ENCODE assay signal across 22 cellular contexts in the genomic region with DNA sequence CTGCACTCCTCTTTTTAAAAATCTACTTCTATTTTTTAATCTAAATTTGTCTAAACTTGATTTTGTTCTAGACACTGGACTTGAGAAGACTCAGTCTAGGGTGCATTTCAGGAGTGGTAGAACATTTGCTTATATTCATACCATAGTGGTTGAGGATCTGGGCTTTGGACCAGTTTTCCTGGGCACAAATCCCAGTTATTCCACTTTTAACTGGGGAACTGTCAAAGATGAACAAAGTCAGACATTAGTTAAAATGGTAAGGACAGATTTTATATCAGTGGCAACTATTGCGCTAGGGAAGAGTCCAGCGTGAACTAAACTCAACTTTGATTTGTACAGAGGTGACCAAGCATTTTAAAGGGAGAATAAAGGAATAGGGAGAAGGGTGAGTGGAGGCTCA.
DNase-seq lines count a peak whose midpoint lies in the region; ATAC-seq and TF ChIP-seq lines count a peak whose summit lies in the region.
"Had no signal": no experiment of that assay in that cellular context is flagged by ENCODE, and none has a peak within 500 bp of the region (broad histone marks: within the 10 kb centered on the region; RNA-seq: fewer than 3 reads in every experiment).

No MANE protein-coding gene starts in this region.

- H3K14ac ChIP-seq in IMR-90 (replicated peaks; ENCODE audit: low read depth, low read length) = no peak overlapping the region

- TF ChIP-seq RAD21 in IMR-90 (IDR thresholded peaks at IDR 0.05; ENCODE audit: low read length) = no peak

- TF ChIP-seq POLR2A in IMR-90 (IDR thresholded peaks at IDR 0.05; ENCODE audit: low read depth, low read length) (no peak), esophagus muscularis mucosa (IDR thresholded peaks at IDR 0.05; ENCODE audit: low read depth) (no peak)

- no peak overlapping the region for H4K5ac ChIP-seq in IMR-90 (ENCODE audit: low read depth, low read length)

- no peaks in the 10 kb centered on the region; the same call in 1 of the 2 replicates for H3K36me3 ChIP-seq in IMR-90 (ENCODE audit: control insufficient read depth, insufficient read depth, low read length)
- H3K36me3 ChIP-seq in esophagus muscularis mucosa = no peaks in the 10 kb centered on the region
- no peaks in the 10 kb centered on the region for H3K36me3 ChIP-seq in muscle layer of duodenum (ENCODE audit: control insufficient read depth in 1 of 2, insufficient read depth in 2 of 2, low read length in 2 of 2)
- H3K36me3 ChIP-seq: brain microvascular endothelial cell, gastrocnemius medialis, vagina had no signal

- H3K27me3 ChIP-seq in AG04450 (ENCODE audit: control insufficient read depth, insufficient read depth, low read length) (no peaks in the 10 kb centered on the region), IMR-90 (ENCODE audit: control insufficient read depth, insufficient read depth, low read length) (no peaks in the 10 kb centered on the region), esophagus muscularis mucosa (no peaks in the 10 kb centered on the region), muscle layer of duodenum (ENCODE audit: low read depth, low read length) (no peaks in the 10 kb centered on the region)
- H3K27me3 ChIP-seq: brain microvascular endothelial cell, gastrocnemius medialis, vagina had no signal

- H3K4me1 ChIP-seq in IMR-90 (ENCODE audit: control insufficient read depth, insufficient read depth, low read length) = no peaks in the 10 kb centered on the region
- peaks cover 0 to 18% (median 14%) of the 10 kb centered on the region in 4 donors for H3K4me1 ChIP-seq in esophagus muscularis mucosa
- H3K4me1 ChIP-seq in muscle layer of duodenum (ENCODE audit: control insufficient read depth in 1 of 2, insufficient read depth in 2 of 2, low read length in 2 of 2) = peaks cover 0 to 9% of the 10 kb centered on the region in 2 donors
- H3K4me1 ChIP-seq: gastrocnemius medialis, vagina had no signal

- H4K20me1 ChIP-seq in IMR-90 (ENCODE audit: insufficient read depth, low read length) = no peaks in the 10 kb centered on the region

- H3K4me2 ChIP-seq in IMR-90 (ENCODE audit: low read depth, low read length) = no peak overlapping the region

- no peak overlapping the region for H3K9ac ChIP-seq in IMR-90 (ENCODE audit: low read depth, low read length)

- CTCF ChIA-PET in AG04450 (lab: Charles Lee) (no interaction called here), IMR-90 (lab: Yijun Ruan, JAX) (no interaction called here)

- TF ChIP-seq CTCF in AG04450 (IDR thresholded peaks at IDR 0.05; ENCODE audit: low read depth, low read length) (no peak), IMR-90 (conservative IDR thresholded peaks at IDR 0.05; ENCODE audit: low read depth, low read length) (no peak), esophagus muscularis mucosa (IDR thresholded peaks at IDR 0.05) (no peak)

- H2AK9ac ChIP-seq in IMR-90 (replicated peaks; ENCODE audit: low read depth, low read length, poor library complexity) = no peak overlapping the region

- peak overlapping the region; percentile 43 for H3K18ac ChIP-seq in IMR-90 (ENCODE audit: low read depth, low read length)

- H2AK5ac ChIP-seq in IMR-90 (ENCODE audit: low read depth, low read length) = peak overlapping the region; percentile 21; the same call in 1 of the 2 replicates

- ATAC-seq in IMR-90 (ENCODE audit: low read depth) = peak; percentile 28; the same call in 1 of the 2 replicates
- no peak for ATAC-seq in esophagus mucosa
- no peak for ATAC-seq in HG03175 (IDR thresholded peaks at IDR 0.05; ENCODE audit: unreplicated experiment)
- ATAC-seq in GM21717 (IDR thresholded peaks at IDR 0.05; ENCODE audit: unreplicated experiment) = no peak
- ATAC-seq: activated CD4-positive, CD25-positive, alpha-beta regulatory T cell treated with anti-CD3 and anti-CD28 coated beads, Interleukin-2, amount 50 U/mL, for 24 hours; gastrocnemius medialis; left ventricle myocardium superior; naive thymus-derived CD4-positive, alpha-beta T cell; stimulated activated naive CD8-positive, alpha-beta T cell treated with anti-CD3 and anti-CD28 coated beads, Interleukin-15, Interleukin-2, amounts not matched to agents 100 U/mL and 50 U/mL, for 24 hours had no signal

- no peaks in the 10 kb centered on the region for H3K9me1 ChIP-seq in IMR-90 (ENCODE audit: insufficient read depth, low read length)

- H2AFZ ChIP-seq in IMR-90 (replicated peaks; ENCODE audit: low read length, poor library complexity) = no peak overlapping the region

- H3K4me3 ChIP-seq in AG04450 (ENCODE audit: low read depth, low read length) (no peak overlapping the region), IMR-90 (ENCODE audit: insufficient read depth, low read depth, low read length) (no peak overlapping the region), esophagus muscularis mucosa (no peak overlapping the region), muscle layer of duodenum (ENCODE audit: low read depth in 1 of 2, low read length in 2 of 2) (no peak overlapping the region)
- H3K4me3 ChIP-seq: gastrocnemius medialis, vagina had no signal

- in situ Hi-C loops in IMR-90 (cut with MboI; ENCODE audit: low sequenced_read_pairs) = loop anchor here (10.0 to 25.0 kb wide), 2 partner anchors 401 to 1318 kb away; a partner anchor contains a TSS

- no peak overlapping the region for H3K56ac ChIP-seq in IMR-90 (ENCODE audit: extremely low read depth, insufficient read depth, low read length)

- no TSS peak for BruUV-seq in IMR-90 (replicated peaks; lab: Mats Ljungman, UMichigan)

- DNase-seq in AG04450 (ENCODE audit: low read depth, low spot score) (peak; percentile 24), IMR-90 (peak; percentile 74), esophagus muscularis mucosa (ENCODE audit: extremely low spot score) (no peak), NCI-H345 treated with DMSO at 0.1 percent for 48 hours (lab: John Stamatoyannopoulos, UW; ENCODE audit: unreplicated experiment) (no peak)
- DNase-seq: ACHN; activated gamma-delta T cell treated with Interleukin-2 at 50 U/mL for 16 hours; gastrocnemius medialis; GF-D8; HCEC 1CT; left ventricle myocardium superior; naive thymus-derived CD4-positive, alpha-beta T cell; NCI-H187; NCI-H446; SHP77 treated with DMSO at 0.1 percent for 48 hours; stimulated activated naive CD8-positive, alpha-beta T cell treated with anti-CD3 and anti-CD28 coated beads, Interleukin-15, Interleukin-2, amounts not matched to agents 100 U/mL and 50 U/mL, for 24 hours had no signal

- no peaks in the 10 kb centered on the region for H3K9me3 ChIP-seq in AG04450 (ENCODE audit: control insufficient read depth, insufficient read depth, low read length)
- no peaks in the 10 kb centered on the region for H3K9me3 ChIP-seq in IMR-90 (ENCODE audit: control insufficient read depth, insufficient read depth, low read length)
- no peaks in the 10 kb centered on the region for H3K9me3 ChIP-seq in esophagus muscularis mucosa
- no peaks in the 10 kb centered on the region for H3K9me3 ChIP-seq in muscle layer of duodenum (ENCODE audit: control insufficient read depth in 1 of 2, low read length in 2 of 2)
- H3K9me3 ChIP-seq: gastrocnemius medialis, vagina had no signal

- peak overlapping the region in 1 of 2 experiments; percentile 43; a peak in 1 of 4 replicates for H4K8ac ChIP-seq in IMR-90 (ENCODE audit: low read depth in 2 of 2, low read length in 2 of 2)

- dilution Hi-C loops in IMR-90 (cut with HindIII; ENCODE audit: low sequenced_read_pairs, unreplicated experiment) = loop anchor here (25.0 kb wide), 1 partner anchor 157 kb away; no protein-coding TSS in a partner anchor

- intact Hi-C loops in IMR-90 (cut with micrococcal nuclease) = loop anchor here (5.0 kb wide), 3 partner anchors 118 to 478 kb away; no protein-coding TSS in a partner anchor
- intact Hi-C loops in esophagus muscularis mucosa (cut with DNase I) = loop anchor here (5.0 kb wide), 1 partner anchor 413 kb away; no protein-coding TSS in a partner anchor

- peak overlapping the region; percentile 16; the same call in 1 of the 2 replicates for H4K91ac ChIP-seq in IMR-90 (ENCODE audit: insufficient read depth, low read depth, low read length)

- H3K79me1 ChIP-seq in IMR-90 (ENCODE audit: low read depth in 1 of 2, low read length in 2 of 2) = peaks cover 28 to 29% of the 10 kb centered on the region in 2 experiments

- POLR2A ChIA-PET in AG04450 (lab: Yijun Ruan, JAX) (no interaction called here), IMR-90 (lab: Charles Lee; ENCODE audit: unreplicated experiment) (no interaction called here)

- TF ChIP-seq EP300 in esophagus muscularis mucosa (IDR thresholded peaks at IDR 0.05) = no peak

- no peak overlapping the region for H3K23ac ChIP-seq in IMR-90 (ENCODE audit: low read depth, low read length)

- 0 out of 2 replicates have a peak overlapping the region, but pooled peaks have one; percentile 13 for H2BK20ac ChIP-seq in IMR-90 (ENCODE audit: low read depth, low read length)

- H2BK5ac ChIP-seq in IMR-90 (ENCODE audit: low read depth, low read length, poor library complexity, severe bottlenecking) = no peak overlapping the region

- peak overlapping the region; percentile 54; the same call in 1 of the 2 replicates for H3K4ac ChIP-seq in IMR-90 (ENCODE audit: low read depth, low read length)

- 100% methylated on average over 2 of the region's 2 CpGs; no CpG with 5 or more reads in 1 of the 2 experiments for WGBS in IMR-90 (ENCODE audit: extremely low coverage in 2 of 2, insufficient read length in 1 of 2), 2 experiments
- WGBS in esophagus muscularis mucosa = 63% methylated on average over 2 of the region's 2 CpGs

- 0 out of 3 replicates have a peak overlapping the region, but pooled peaks have one; percentile 64 for H2BK15ac ChIP-seq in IMR-90 (ENCODE audit: low read depth, low read length)

- H2BK120ac ChIP-seq in IMR-90 (ENCODE audit: low read depth, low read length) = peak overlapping the region; percentile 60; the same call in 1 of the 2 replicates

- H3K27ac ChIP-seq in AG04450 (ENCODE audit: low read depth, low read length) (no peak overlapping the region), IMR-90 (ENCODE audit: insufficient read depth, low read length) (no peak overlapping the region), esophagus muscularis mucosa (replicated peaks in 1 of 4) (peak overlapping the region; percentile 34 to 57 (median 49)), muscle layer of duodenum (ENCODE audit: low read length) (peak overlapping the region; percentile 8)
- H3K27ac ChIP-seq: brain microvascular endothelial cell, gastrocnemius medialis, vagina had no signal

TF ChIP-seq in IMR-90, 13 proteins besides CTCF, POLR2A, EP300 and RAD21 (continues in another document):
- TF ChIP-seq MXI1 (IDR thresholded peaks at IDR 0.05; ENCODE audit: borderline replicate concordance, low read depth, low read length) (no peak), NFE2L2 (IDR thresholded peaks at IDR 0.05; ENCODE audit: low read depth, low read length) (no peak), MAZ (IDR thresholded peaks at IDR 0.05; ENCODE audit: borderline replicate concordance, low read depth, low read length) (no peak)

Comparison
In these comparisons a context has a peak if more than half of its experiments do, and no peak if none do; other contexts are left out.
1. DNase-seq: peak in AG04450 (single experiment) and IMR-90 (single experiment); none in esophagus muscularis mucosa (single experiment) and NCI-H345 treated with DMSO at 0.1 percent for 48 hours (single experiment).
2. H3K27ac ChIP-seq: peak in esophagus muscularis mucosa (4 of 4) and muscle layer of duodenum (single experiment); none in AG04450 (single experiment) and IMR-90 (single experiment).